Comparison of ENCODE assay signal across 10 cellular contexts in genomic region chr3:47083786-47084185, GRCh38.
DNase-seq lines count a peak whose midpoint lies in the region; ATAC-seq and TF ChIP-seq lines count a peak whose summit lies in the region.
"Had no signal": no experiment of that assay in that cellular context is flagged by ENCODE, and none has a peak within 500 bp of the region (broad histone marks: within the 10 kb centered on the region; RNA-seq: fewer than 3 reads in every experiment).

No MANE protein-coding gene starts in this region.

- H3K9me3 ChIP-seq in ascending aorta = no peaks in the 10 kb centered on the region

- H3K27ac Mint-ChIP-seq in activated naive CD4-positive, alpha-beta T cell treated with anti-CD3 and anti-CD28 coated beads, Interleukin-2, amount 50 U/mL, for 24 hours = peak overlapping the region; percentile 57
- H3K27ac Mint-ChIP-seq in activated naive CD4-positive, alpha-beta T cell treated with anti-CD3 and anti-CD28 coated beads, Interleukin-2, amount 50 U/mL, for 72 hours = peak overlapping the region in 1 of 2 donors; percentile 72
- H3K27ac Mint-ChIP-seq in T-helper 1 cell treated with Interleukin-12 subunit alpha and Interleukin-12 subunit beta and Interleukin-4 antibody, amounts not matched to agents 30 μg/mL and 1 μg/mL, for 36 hours = peak overlapping the region; percentile 66
- peak overlapping the region in 9 of 10 donors; percentile 35 to 83 (median 67) for H3K27ac Mint-ChIP-seq in naive thymus-derived CD8-positive, alpha-beta T cell

- peaks cover 37% of the 10 kb centered on the region for H3K4me1 Mint-ChIP-seq in activated naive CD4-positive, alpha-beta T cell treated with anti-CD3 and anti-CD28 coated beads, Interleukin-2, amount 50 U/mL, for 24 hours
- H3K4me1 Mint-ChIP-seq in T-helper 1 cell treated with Interleukin-12 subunit alpha and Interleukin-12 subunit beta and Interleukin-4 antibody, amounts not matched to agents 30 μg/mL and 1 μg/mL, for 36 hours (ENCODE audit: low read depth) = peaks cover 19% of the 10 kb centered on the region
- peaks cover 12 to 17% (median 16%) of the 10 kb centered on the region in 4 donors for H3K4me1 Mint-ChIP-seq in naive thymus-derived CD8-positive, alpha-beta T cell

- peaks cover 32% of the 10 kb centered on the region for H3K36me3 Mint-ChIP-seq in activated naive CD4-positive, alpha-beta T cell treated with anti-CD3 and anti-CD28 coated beads, Interleukin-2, amount 50 U/mL, for 24 hours
- peaks cover 6 to 20% of the 10 kb centered on the region in 2 donors for H3K36me3 Mint-ChIP-seq in activated naive CD4-positive, alpha-beta T cell treated with anti-CD3 and anti-CD28 coated beads, Interleukin-2, amount 50 U/mL, for 72 hours
- H3K36me3 Mint-ChIP-seq in T-helper 1 cell treated with Interleukin-12 subunit alpha and Interleukin-12 subunit beta and Interleukin-4 antibody, amounts not matched to agents 30 μg/mL and 1 μg/mL, for 36 hours (ENCODE audit: low read depth) = peaks cover 38% of the 10 kb centered on the region
- H3K36me3 Mint-ChIP-seq in naive thymus-derived CD8-positive, alpha-beta T cell = peaks cover 0 to 91% (median 23%) of the 10 kb centered on the region in 3 donors

- POLR2A ChIA-PET in naive thymus-derived CD8-positive, alpha-beta T cell (lab: Charles Lee) = no interaction called here

- no peak overlapping the region for H3K4me3 Mint-ChIP-seq in activated naive CD4-positive, alpha-beta T cell treated with anti-CD3 and anti-CD28 coated beads, Interleukin-2, amount 50 U/mL, for 24 hours
- peak overlapping the region; percentile 11 for H3K4me3 Mint-ChIP-seq in T-helper 1 cell treated with Interleukin-12 subunit alpha and Interleukin-12 subunit beta and Interleukin-4 antibody, amounts not matched to agents 30 μg/mL and 1 μg/mL, for 36 hours
- H3K4me3 Mint-ChIP-seq in naive thymus-derived CD8-positive, alpha-beta T cell = peak overlapping the region in 1 of 10 donors; percentile 5

- TF ChIP-seq CTCF in ascending aorta (IDR thresholded peaks at IDR 0.05) = no peak

- no peaks in the 10 kb centered on the region for H3K27me3 Mint-ChIP-seq in activated naive CD4-positive, alpha-beta T cell treated with anti-CD3 and anti-CD28 coated beads, Interleukin-2, amount 50 U/mL, for 24 hours
- H3K27me3 Mint-ChIP-seq in T-helper 1 cell treated with Interleukin-12 subunit alpha and Interleukin-12 subunit beta and Interleukin-4 antibody, amounts not matched to agents 30 μg/mL and 1 μg/mL, for 36 hours (ENCODE audit: low read depth) = no peaks in the 10 kb centered on the region
- no peaks in the 10 kb centered on the region for H3K27me3 Mint-ChIP-seq in naive thymus-derived CD8-positive, alpha-beta T cell

- H3K27ac ChIP-seq in ascending aorta = no peak overlapping the region

- intact Hi-C loops in ascending aorta (cut with DNase I) = no loop called here

- H3K9me3 Mint-ChIP-seq in activated naive CD4-positive, alpha-beta T cell treated with anti-CD3 and anti-CD28 coated beads, Interleukin-2, amount 50 U/mL, for 24 hours = no peaks in the 10 kb centered on the region
- no peaks in the 10 kb centered on the region for H3K9me3 Mint-ChIP-seq in activated naive CD4-positive, alpha-beta T cell treated with anti-CD3 and anti-CD28 coated beads, Interleukin-2, amount 50 U/mL, for 72 hours
- no peaks in the 10 kb centered on the region for H3K9me3 Mint-ChIP-seq in T-helper 1 cell treated with Interleukin-12 subunit alpha and Interleukin-12 subunit beta and Interleukin-4 antibody, amounts not matched to agents 30 μg/mL and 1 μg/mL, for 36 hours
- H3K9me3 Mint-ChIP-seq in naive thymus-derived CD8-positive, alpha-beta T cell = no peaks in the 10 kb centered on the region

- DNase-seq in activated naive CD4-positive, alpha-beta T cell treated with anti-CD3 and anti-CD28 coated beads, Interleukin-2, amount 50 U/mL, for 72 hours (ENCODE audit: low spot score in 2 of 2) = no peak
- DNase-seq in naive thymus-derived CD8-positive, alpha-beta T cell = no peak
- DNase-seq in stimulated activated CD4-positive, alpha-beta T cell treated with anti-CD3 and anti-CD28 coated beads, Interleukin-1b, Interleukin-23, amount 100 ng/mL, for 48 hours = no peak
- no peak for DNase-seq in amniotic stem cell (lab: John Stamatoyannopoulos, UW)
- DNase-seq in ascending aorta (ENCODE audit: low spot score in 2 of 2) = no peak
- DNase-seq: activated CD4-positive, alpha-beta T cell treated with anti-CD3 and anti-CD28 coated beads for 4 hours; stimulated activated CD8-positive, alpha-beta memory T cell treated with anti-CD3 and anti-CD28 coated beads, Interleukin-4, amount 100 ng/mL, for 48 hours had no signal

- H3K27me3 ChIP-seq in ascending aorta = no peaks in the 10 kb centered on the region

- H3K4me3 ChIP-seq in ascending aorta = no peak overlapping the region

- no peaks in the 10 kb centered on the region for H3K4me1 ChIP-seq in ascending aorta

- peaks cover 24 to 71% of the 10 kb centered on the region in 2 donors for H3K36me3 ChIP-seq in ascending aorta

- ATAC-seq in activated naive CD4-positive, alpha-beta T cell treated with anti-CD3 and anti-CD28 coated beads, Interleukin-2, amount 50 U/mL, for 72 hours = no peak
- ATAC-seq in HG02973 (IDR thresholded peaks at IDR 0.05; ENCODE audit: unreplicated experiment) = peak; percentile 60
- ATAC-seq in naive thymus-derived CD8-positive, alpha-beta T cell = no peak
